ENCODE assay signal across 25 cellular contexts in genomic region chr9:20490246-20490834, GRCh38.
DNase-seq lines count a peak whose midpoint lies in the region; ATAC-seq, FAIRE-seq and TF ChIP-seq lines count a peak whose summit lies in the region.
"Had no signal": no experiment of that assay in that cellular context is flagged by ENCODE, and none has a peak within 500 bp of the region (broad histone marks: within the 10 kb centered on the region; RNA-seq: fewer than 3 reads in every experiment).

No MANE protein-coding gene starts in this region.

- H2AFZ ChIP-seq in keratinocyte (ENCODE audit: control insufficient read depth, low read length): peak overlapping the region; percentile 36
- H2AFZ ChIP-seq: PC-9 had no signal

- no peaks in the 10 kb centered on the region for H3K79me2 ChIP-seq in keratinocyte (ENCODE audit: control insufficient read depth, insufficient read depth, low read length)

- H3K27ac ChIP-seq in keratinocyte (ENCODE audit: control insufficient read depth, insufficient read depth, low read length): no peak overlapping the region
- H3K27ac ChIP-seq in coronary artery: no peak overlapping the region
- H3K27ac ChIP-seq: left ventricle myocardium inferior, PC-9 had no signal

- dilution Hi-C loops in keratinocyte (cut with MboI; ENCODE audit: extremely low pct_ligation_motif_present, low sequenced_read_pairs): no loop called here

- no peak for DNase-seq in activated naive CD4-positive, alpha-beta T cell treated with anti-CD3 and anti-CD28 coated beads, Interleukin-2, amount 10 ng/mL, durations not matched to agents 7 days and 5 days
- no peak for DNase-seq in activated naive CD4-positive, alpha-beta T cell treated with anti-CD3 and anti-CD28 coated beads, Interleukin-2, amount 50 U/mL, for 16 hours
- DNase-seq in keratinocyte (ENCODE audit: low read depth, low spot score): no peak
- DNase-seq in DMS79 treated with DMSO at 0.1 percent for 48 hours (lab: John Stamatoyannopoulos, UW): no peak
- no peak for DNase-seq in DMS53 (lab: John Stamatoyannopoulos, UW)
- DNase-seq in coronary artery (ENCODE audit: low spot score): no peak
- DNase-seq: activated CD4-positive, alpha-beta memory T cell treated with anti-CD3 and anti-CD28 coated beads for 36 hours; activated CD8-positive, alpha-beta memory T cell treated with anti-CD3 and anti-CD28 coated beads, Interleukin-2, amount 50 U/mL, for 48 hours; CD8-positive, alpha-beta memory T cell; foreskin fibroblast; left ventricle myocardium inferior; MM.1S; NCI-H1417 treated with DMSO at 0.1 percent for 48 hours; NCI-H2081 treated with DMSO at 0.1 percent for 48 hours; NCI-H446 treated with DMSO at 0.1 percent for 48 hours; PC-9; SIG-M5; substantia nigra had no signal

- no peak for TF ChIP-seq CTCF in keratinocyte (optimal IDR thresholded peaks at IDR 0.05 in 1 of 3, IDR thresholded peaks at IDR 0.05 in 1 of 3, conservative IDR thresholded peaks at IDR 0.05 in 1 of 3; ENCODE audit: extremely low read depth in 1 of 3, insufficient read depth in 2 of 3, low read length in 3 of 3)
- TF ChIP-seq CTCF in coronary artery (IDR thresholded peaks at IDR 0.05): no peak

- no peaks in the 10 kb centered on the region for H3K9me3 Mint-ChIP-seq in activated naive CD4-positive, alpha-beta T cell treated with anti-CD3 and anti-CD28 coated beads, Interleukin-2, amount 10 ng/mL, durations not matched to agents 7 days and 5 days
- H3K9me3 Mint-ChIP-seq: activated CD4-positive, alpha-beta memory T cell treated with anti-CD3 and anti-CD28 coated beads for 36 hours; CD8-positive, alpha-beta memory T cell; natural killer cell treated with Interleukin-12 subunit alpha and Interleukin-12 subunit beta and Interleukin-15 and Interleukin-18, amount 100 ng/mL, for 72 hours; stimulated activated effector memory CD8-positive, alpha-beta T cell treated with anti-CD3 and anti-CD28 coated beads, Interleukin-12 subunit alpha, Interleukin-12 subunit beta, amount 100 ng/mL, for 72 hours had no signal

- CTCF ChIA-PET in activated naive CD4-positive, alpha-beta T cell treated with anti-CD3 and anti-CD28 coated beads, Interleukin-2, amount 10 ng/mL, durations not matched to agents 7 days and 5 days (lab: Charles Lee): no interaction called here

- H3K4me3 ChIP-seq in keratinocyte (ENCODE audit: control insufficient read depth in 2 of 3, extremely low read depth in 1 of 3, insufficient read depth in 2 of 3, low read depth in 1 of 3, low read length in 3 of 3) (peak overlapping the region in 1 of 3 experiments; percentile 10), coronary artery (no peak overlapping the region)
- H3K4me3 ChIP-seq: K562, left ventricle myocardium inferior, PC-9 had no signal

- peak overlapping the region; percentile 28 for H3K27ac Mint-ChIP-seq in activated naive CD4-positive, alpha-beta T cell treated with anti-CD3 and anti-CD28 coated beads, Interleukin-2, amount 10 ng/mL, durations not matched to agents 7 days and 5 days
- H3K27ac Mint-ChIP-seq: activated CD4-positive, alpha-beta memory T cell treated with anti-CD3 and anti-CD28 coated beads for 36 hours; activated T-helper 17 cell treated with anti-CD3 and anti-CD28 coated beads, Interleukin-2, amount 50 U/mL, for 72 hours; CD8-positive, alpha-beta memory T cell; natural killer cell treated with Interleukin-12 subunit alpha and Interleukin-12 subunit beta and Interleukin-15 and Interleukin-18, amount 100 ng/mL, for 72 hours; stimulated activated effector memory CD8-positive, alpha-beta T cell treated with anti-CD3 and anti-CD28 coated beads, Interleukin-12 subunit alpha, Interleukin-12 subunit beta, amount 100 ng/mL, for 72 hours had no signal

- no peaks in the 10 kb centered on the region for H3K9me1 ChIP-seq in keratinocyte (ENCODE audit: control insufficient read depth, extremely low read depth, insufficient read depth, low read length)

- H3K4me1 ChIP-seq in keratinocyte (ENCODE audit: control insufficient read depth, extremely low read depth, insufficient read depth, low read length): peaks cover 7% of the 10 kb centered on the region

- H3K4me3 Mint-ChIP-seq in activated naive CD4-positive, alpha-beta T cell treated with anti-CD3 and anti-CD28 coated beads, Interleukin-2, amount 10 ng/mL, durations not matched to agents 7 days and 5 days: no peak overlapping the region
- H3K4me3 Mint-ChIP-seq: activated CD4-positive, alpha-beta memory T cell treated with anti-CD3 and anti-CD28 coated beads for 36 hours; activated T-helper 17 cell treated with anti-CD3 and anti-CD28 coated beads, Interleukin-2, amount 50 U/mL, for 72 hours; CD8-positive, alpha-beta memory T cell; natural killer cell treated with Interleukin-12 subunit alpha and Interleukin-12 subunit beta and Interleukin-15 and Interleukin-18, amount 100 ng/mL, for 72 hours; stimulated activated effector memory CD8-positive, alpha-beta T cell treated with anti-CD3 and anti-CD28 coated beads, Interleukin-12 subunit alpha, Interleukin-12 subunit beta, amount 100 ng/mL, for 72 hours had no signal

- H4K20me1 ChIP-seq in keratinocyte (ENCODE audit: control insufficient read depth, extremely low read depth, insufficient read depth, low read length): no peaks in the 10 kb centered on the region

- H3K4me2 ChIP-seq in keratinocyte (ENCODE audit: control insufficient read depth, extremely low read depth, insufficient read depth, low read depth, low read length): no peak overlapping the region
- H3K4me2 ChIP-seq: PC-9 had no signal

- no peaks in the 10 kb centered on the region for H3K27me3 ChIP-seq in keratinocyte (ENCODE audit: control insufficient read depth, extremely low read depth, insufficient read depth, low read length)

- peaks cover 33% of the 10 kb centered on the region for H3K4me1 Mint-ChIP-seq in activated naive CD4-positive, alpha-beta T cell treated with anti-CD3 and anti-CD28 coated beads, Interleukin-2, amount 10 ng/mL, durations not matched to agents 7 days and 5 days

- ATAC-seq in GM21825 (IDR thresholded peaks at IDR 0.05; ENCODE audit: unreplicated experiment): peak; percentile 67
- peak; percentile 45 for ATAC-seq in HG03442 (IDR thresholded peaks at IDR 0.05; ENCODE audit: unreplicated experiment)
- ATAC-seq: activated CD4-positive, CD25-positive, alpha-beta regulatory T cell treated with anti-CD3 and anti-CD28 coated beads, Interleukin-2, amount 50 U/mL, for 24 hours; activated T-helper 17 cell treated with anti-CD3 and anti-CD28 coated beads, Interleukin-2, amount 50 U/mL, for 72 hours; K562; natural killer cell treated with Interleukin-12 subunit alpha and Interleukin-12 subunit beta and Interleukin-15 and Interleukin-18, amount 100 ng/mL, for 72 hours; stimulated activated effector memory CD8-positive, alpha-beta T cell treated with anti-CD3 and anti-CD28 coated beads, Interleukin-12 subunit alpha, Interleukin-12 subunit beta, amount 100 ng/mL, for 72 hours had no signal

- H3K36me3 ChIP-seq in keratinocyte (ENCODE audit: control insufficient read depth in 2 of 2, extremely low read depth in 1 of 2, insufficient read depth in 2 of 2, low read length in 2 of 2): no peaks in the 10 kb centered on the region
- H3K36me3 ChIP-seq: left ventricle myocardium inferior had no signal

- H3K27me3 Mint-ChIP-seq in activated naive CD4-positive, alpha-beta T cell treated with anti-CD3 and anti-CD28 coated beads, Interleukin-2, amount 10 ng/mL, durations not matched to agents 7 days and 5 days: no peaks in the 10 kb centered on the region
- H3K27me3 Mint-ChIP-seq: activated CD4-positive, alpha-beta memory T cell treated with anti-CD3 and anti-CD28 coated beads for 36 hours; activated T-helper 17 cell treated with anti-CD3 and anti-CD28 coated beads, Interleukin-2, amount 50 U/mL, for 72 hours; CD8-positive, alpha-beta memory T cell; natural killer cell treated with Interleukin-12 subunit alpha and Interleukin-12 subunit beta and Interleukin-15 and Interleukin-18, amount 100 ng/mL, for 72 hours had no signal

- no peak overlapping the region for H3K9ac ChIP-seq in keratinocyte (ENCODE audit: control insufficient read depth, extremely low read depth, insufficient read depth, low read length)

- peaks cover 19% of the 10 kb centered on the region for H3K36me3 Mint-ChIP-seq in activated naive CD4-positive, alpha-beta T cell treated with anti-CD3 and anti-CD28 coated beads, Interleukin-2, amount 10 ng/mL, durations not matched to agents 7 days and 5 days
- H3K36me3 Mint-ChIP-seq: activated CD4-positive, alpha-beta memory T cell treated with anti-CD3 and anti-CD28 coated beads for 36 hours; CD8-positive, alpha-beta memory T cell; natural killer cell treated with Interleukin-12 subunit alpha and Interleukin-12 subunit beta and Interleukin-15 and Interleukin-18, amount 100 ng/mL, for 72 hours; stimulated activated effector memory CD8-positive, alpha-beta T cell treated with anti-CD3 and anti-CD28 coated beads, Interleukin-12 subunit alpha, Interleukin-12 subunit beta, amount 100 ng/mL, for 72 hours had no signal

- H3K9me3 ChIP-seq in keratinocyte (ENCODE audit: control insufficient read depth, low read depth, low read length): no peaks in the 10 kb centered on the region
- H3K9me3 ChIP-seq: left ventricle myocardium inferior had no signal

- peak; percentile 81 for FAIRE-seq in keratinocyte (lab: Jason Lieb, UNC)
- FAIRE-seq: K562 had no signal
